Comparison of ENCODE assay signal across 13 cellular contexts in the genomic region with DNA sequence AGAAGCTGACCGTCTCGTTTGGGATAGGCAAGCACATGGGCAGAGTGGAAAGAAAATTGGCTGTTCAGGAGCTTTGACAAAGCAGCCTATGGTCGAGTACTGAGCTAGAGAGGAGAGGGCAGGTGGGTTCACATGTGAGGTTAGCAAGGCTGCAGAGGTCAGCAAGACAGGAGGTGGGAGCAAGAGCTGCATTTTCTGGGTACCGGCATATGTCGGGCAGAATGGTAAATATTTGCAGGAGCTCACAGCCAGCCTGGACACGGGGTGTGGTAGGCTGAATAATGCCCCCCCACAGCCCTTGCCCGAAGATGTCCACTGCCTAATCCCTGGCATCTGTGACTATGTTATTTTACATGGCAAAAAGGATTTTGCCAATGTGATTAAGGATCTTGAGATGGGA. TPM values are rescaled to one million over a fixed set of nuclear protein-coding genes. Genes with fewer than 3 reads are reported as not detected.
DNase-seq lines count a peak whose midpoint lies in the region; ATAC-seq and TF ChIP-seq lines count a peak whose summit lies in the region.
"Had no signal": no experiment of that assay in that cellular context is flagged by ENCODE, and none has a peak within 500 bp of the region (broad histone marks: within the 10 kb centered on the region; RNA-seq: fewer than 3 reads in every experiment).

No MANE protein-coding gene starts in this region.

- H3K4me2 ChIP-seq in osteoblast (ENCODE audit: insufficient read depth, low read length), result no peak overlapping the region

- CTCF ChIA-PET in HEK293 (lab: Yijun Ruan, JAX), result no interaction called here

- H3K27me3 ChIP-seq in osteoblast (ENCODE audit: insufficient read depth, low read length), result no peaks in the 10 kb centered on the region

- intact Hi-C loops in sciatic nerve (cut with DNase I), result no loop called here

- H2AFZ ChIP-seq in osteoblast (ENCODE audit: low read length), result no peak overlapping the region

- H3K4me3 ChIP-seq in HEK293 (ENCODE audit: low read depth, low read length) (no peak overlapping the region), coronary artery (no peak overlapping the region), osteoblast (ENCODE audit: insufficient read depth, low read length) (no peak overlapping the region)

- POLR2A ChIA-PET in HEK293 (lab: Yijun Ruan, JAX), result no interaction called here

- H3K4me1 ChIP-seq in HEK293 (ENCODE audit: control insufficient read depth, insufficient read depth, low read length) (peaks cover 4% of the 10 kb centered on the region), osteoblast (ENCODE audit: insufficient read depth, low read length) (peaks cover 58% of the 10 kb centered on the region)

- peak; percentile 64 for DNase-seq in coronary artery (ENCODE audit: low spot score)
- no peak for DNase-seq in osteoblast (ENCODE audit: insufficient read length, low spot score, missing footprints)
- no peak for DNase-seq in medulla oblongata (ENCODE audit: extremely low spot score)
- DNase-seq in sciatic nerve (ENCODE audit: low spot score), result no peak
- DNase-seq in DMS153 treated with DMSO at 0.1 percent for 48 hours (lab: John Stamatoyannopoulos, UW; ENCODE audit: unreplicated experiment), result no peak
- DNase-seq in activated gamma-delta T cell treated with Interleukin-2 at 50 U/mL for 16 hours, result no peak
- DNase-seq: activated naive CD8-positive, alpha-beta T cell treated with anti-CD3 and anti-CD28 coated beads, Interleukin-2, amount 10 ng/mL, durations not matched to agents 7 days and 5 days; cerebellar nuclear complex; DMS153; MM.1S; NCI-H2029 treated with DMSO at 0.1 percent for 48 hours had no signal

- TF ChIP-seq CTCF in 22Rv1 (IDR thresholded peaks at IDR 0.05) (no peak), HEK293 (tag by site-specific recombination; IDR thresholded peaks at IDR 0.05) (no peak), coronary artery (IDR thresholded peaks at IDR 0.05) (no peak), osteoblast (IDR thresholded peaks at IDR 0.05; ENCODE audit: extremely low read depth, low read depth, low read length) (no peak)

- no peak for ATAC-seq in sciatic nerve

- H3K36me3 ChIP-seq in HEK293 (ENCODE audit: control insufficient read depth in 2 of 2, insufficient read depth in 1 of 2, low read length in 2 of 2) (no peaks in the 10 kb centered on the region), osteoblast (ENCODE audit: insufficient read depth, low read length) (no peaks in the 10 kb centered on the region)

- H3K79me2 ChIP-seq in osteoblast (ENCODE audit: insufficient read depth, low read length), result no peaks in the 10 kb centered on the region

- H3K27ac ChIP-seq in 22Rv1 (peak overlapping the region; percentile 93), HEK293 (ENCODE audit: extremely low read depth, low read depth, low read length) (peak overlapping the region; percentile 78), coronary artery (peak overlapping the region; percentile 69 to 86), osteoblast (ENCODE audit: low read depth, low read length) (peak overlapping the region; percentile 96)

- no peaks in the 10 kb centered on the region for H4K20me1 ChIP-seq in osteoblast (ENCODE audit: insufficient read depth, low read length)

- H3K9me3 ChIP-seq in HEK293 (ENCODE audit: control insufficient read depth, insufficient read depth, low read depth, low read length) (no peaks in the 10 kb centered on the region), osteoblast (ENCODE audit: low read depth, low read length) (no peaks in the 10 kb centered on the region)

TF ChIP-seq in HEK293, 187 proteins besides CTCF, POLR2A, EP300 and RAD21:
- TF ChIP-seq, protein P1, sequence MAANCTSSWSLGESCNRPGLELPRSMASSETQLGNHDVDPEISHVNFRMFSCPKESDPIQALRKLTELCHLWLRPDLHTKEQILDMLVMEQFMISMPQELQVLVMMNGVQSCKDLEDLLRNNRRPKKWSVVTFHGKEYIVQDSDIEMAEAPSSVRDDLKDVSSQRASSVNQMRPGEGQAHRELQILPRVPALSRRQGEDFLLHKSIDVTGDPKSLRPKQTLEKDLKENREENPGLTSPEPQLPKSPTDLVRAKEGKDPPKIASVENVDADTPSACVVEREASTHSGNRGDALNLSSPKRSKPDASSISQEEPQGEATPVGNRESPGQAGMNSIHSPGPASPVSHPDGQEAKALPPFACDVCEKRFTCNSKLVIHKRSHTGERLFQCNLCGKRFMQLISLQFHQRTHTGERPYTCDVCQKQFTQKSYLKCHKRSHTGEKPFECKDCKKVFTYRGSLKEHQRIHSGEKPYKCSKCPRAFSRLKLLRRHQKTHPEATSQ (tag by site-specific recombination; IDR thresholded peaks at IDR 0.05), result no peak

RNA-seq across cellular contexts. Expression of a gene that starts 8.3 kb away (rescaled TPM):
- total RNA-seq in osteoblast (13.6 and 19.5 TPM in 2 replicates), sciatic nerve (264 TPM)
- total RNA-seq: activated naive CD8-positive, alpha-beta T cell treated with anti-CD3 and anti-CD28 coated beads, Interleukin-2, amount 10 ng/mL, durations not matched to agents 7 days and 5 days had no signal

RNA-seq across cellular contexts. Expression of a gene that starts 51.5 kb away (rescaled TPM):
- total RNA-seq in osteoblast (96.9 and 114 TPM in 2 replicates), sciatic nerve (24.9 TPM)

Comparison
In these comparisons a context has a peak if more than half of its experiments do, and no peak if none do; other contexts are left out.
1. RNA of a gene that starts 8.3 kb away (total RNA-seq): 264 TPM in sciatic nerve (single experiment); 13.6 to 19.5 TPM in osteoblast; every median in the first group is over 10 times any median in the second.
2. Peak in every context shown above with its lines, with median percentiles within 50 percentile points of each other: H3K27ac ChIP-seq.